Comparison of ENCODE assay signal across 10 cellular contexts in genomic region chr1:175725684-175726083, GRCh38. TPM values are rescaled to one million over a fixed set of nuclear protein-coding genes. Genes with fewer than 3 reads are reported as not detected.
A peak's percentile ranks its signal among the peaks of the same experiment; 100 is the strongest.
DNase-seq lines count a peak whose midpoint lies in the region; ATAC-seq, FAIRE-seq and TF ChIP-seq lines count a peak whose summit lies in the region.
"Had no signal": no experiment of that assay in that cellular context is flagged by ENCODE, and none has a peak within 500 bp of the region (broad histone marks: within the 10 kb centered on the region; RNA-seq: fewer than 3 reads in every experiment).

No MANE protein-coding gene starts in this region.

- H3K4me3 Mint-ChIP-seq in stimulated activated naive B cell treated with anti-CD40 and anti-IgM and Interleukin-4, amounts not matched to agents 10 μg/mL and 1 μg/mL and 100 μg/mL, for 72 hours = no peak overlapping the region

- in situ Hi-C loops in GM12878 (cut with MboI) = no loop called here

- H2AFZ ChIP-seq in GM12878 (ENCODE audit: control insufficient read depth, low read depth, low read length) = no peak overlapping the region

- peaks cover 16 to 40% of the 10 kb centered on the region in 2 donors for H3K27me3 Mint-ChIP-seq in stimulated activated naive B cell treated with anti-CD40 and anti-IgM and Interleukin-4, amounts not matched to agents 10 μg/mL and 1 μg/mL and 100 μg/mL, for 72 hours

- peaks cover 4 to 6% of the 10 kb centered on the region in 2 donors for H3K9me3 Mint-ChIP-seq in stimulated activated naive B cell treated with anti-CD40 and anti-IgM and Interleukin-4, amounts not matched to agents 10 μg/mL and 1 μg/mL and 100 μg/mL, for 72 hours

- TF ChIP-seq RAD21 in GM12878 (IDR thresholded peaks at IDR 0.05; ENCODE audit: insufficient read depth, low read depth, low read length) = no peak

- peak; percentile 65 for FAIRE-seq in GM12878 (lab: Jason Lieb, UNC)

- H3K27ac Mint-ChIP-seq in stimulated activated naive B cell treated with anti-CD40 and anti-IgM and Interleukin-4, amounts not matched to agents 10 μg/mL and 1 μg/mL and 100 μg/mL, for 72 hours = no peak overlapping the region
- H3K27ac Mint-ChIP-seq: activated naive CD4-positive, alpha-beta T cell treated with anti-CD3 and anti-CD28 coated beads, Interleukin-2, amount 50 U/mL, for 72 hours had no signal

- POLR2A ChIA-PET in GM10248 (lab: Yijun Ruan, JAX) = no interaction called here
- POLR2A ChIA-PET in GM12878 (lab: Charles Lee) = no interaction called here

- no peak overlapping the region for H3K4me2 ChIP-seq in GM12878 (ENCODE audit: control insufficient read depth, insufficient read depth)

- H3K27me3 ChIP-seq in GM12878 (replicated peaks in 1 of 2; ENCODE audit: control insufficient read depth in 2 of 2, insufficient read depth in 2 of 2, low read length in 1 of 2) (no peaks in the 10 kb centered on the region), left lung (peaks cover 0 to 8% of the 10 kb centered on the region in 2 donors)

- SMC1A ChIA-PET in GM12878 (lab: Charles Lee; ENCODE audit: uncharacterized antibody, unreplicated experiment) = no interaction called here

- H3K4me1 Mint-ChIP-seq in stimulated activated naive B cell treated with anti-CD40 and anti-IgM and Interleukin-4, amounts not matched to agents 10 μg/mL and 1 μg/mL and 100 μg/mL, for 72 hours = peaks cover 0 to 1% of the 10 kb centered on the region in 2 donors

- peaks cover 0 to 1% of the 10 kb centered on the region in 2 donors for H3K36me3 Mint-ChIP-seq in stimulated activated naive B cell treated with anti-CD40 and anti-IgM and Interleukin-4, amounts not matched to agents 10 μg/mL and 1 μg/mL and 100 μg/mL, for 72 hours
- H3K36me3 Mint-ChIP-seq: activated naive CD4-positive, alpha-beta T cell treated with anti-CD3 and anti-CD28 coated beads, Interleukin-2, amount 50 U/mL, for 72 hours had no signal

- no peaks in the 10 kb centered on the region for H4K20me1 ChIP-seq in GM12878 (ENCODE audit: control insufficient read depth, insufficient read depth)

- TF ChIP-seq EP300 in GM12878 (IDR thresholded peaks at IDR 0.05; ENCODE audit: borderline replicate concordance in 1 of 2, control insufficient read depth in 1 of 2, low read depth in 2 of 2, low read length in 2 of 2) = no peak

- DNase-seq in GM10248 (ENCODE audit: extremely low spot score) (peak; percentile 32), M059J (ENCODE audit: low read depth) (peak; percentile 27), GM12878 (ENCODE audit: low read depth, low spot score) (no peak), left lung (no peak), OCI-M2 (lab: John Stamatoyannopoulos, UW; ENCODE audit: unreplicated experiment) (no peak)
- DNase-seq in activated effector memory CD4-positive, alpha-beta T cell treated with anti-CD3 and anti-CD28 coated beads, Interleukin-2, amount 50 U/mL, for 16 hours = no peak
- DNase-seq in stimulated activated naive B cell treated with anti-CD40 and anti-IgM and Interleukin-4, amounts not matched to agents 10 μg/mL and 1 μg/mL and 100 μg/mL, for 72 hours = no peak
- DNase-seq: stimulated activated naive CD4-positive, alpha-beta T cell had no signal

- RAD21 ChIA-PET in GM12878 (lab: Charles Lee; ENCODE audit: unreplicated experiment) = no interaction called here

- WGBS in GM12878 (ENCODE audit: insufficient coverage, insufficient replicate concordance, low lambda C conversion rate, missing lambda C conversion rate) = 11% methylated on average over 4 of the region's 4 CpGs

- ATAC-seq in GM12878 (no peak), left lung (peak; percentile 37), HG03378 (IDR thresholded peaks at IDR 0.05; ENCODE audit: unreplicated experiment) (no peak)
- no peak for ATAC-seq in stimulated activated naive B cell treated with anti-CD40 and anti-IgM and Interleukin-4, amounts not matched to agents 10 μg/mL and 1 μg/mL and 100 μg/mL, for 72 hours (replicated peaks)
- ATAC-seq: activated naive CD4-positive, alpha-beta T cell treated with anti-CD3 and anti-CD28 coated beads, Interleukin-2, amount 50 U/mL, for 72 hours had no signal

- CTCF ChIA-PET in GM10248 (lab: Yijun Ruan, JAX) = no interaction called here
- CTCF ChIA-PET in GM12878 (lab: Yijun Ruan, JAX) = no interaction called here

- no peak overlapping the region for H3K9ac ChIP-seq in GM12878 (ENCODE audit: control insufficient read depth, insufficient read depth, low read length)

- H3K4me1 ChIP-seq in GM12878 (ENCODE audit: control insufficient read depth, insufficient read depth, low read length) = no peaks in the 10 kb centered on the region
- no peaks in the 10 kb centered on the region for H3K4me1 ChIP-seq in left lung

- BruUV-seq in GM12878 (replicated peaks; lab: Mats Ljungman, UMichigan) = no TSS peak

- no peaks in the 10 kb centered on the region for H3K79me2 ChIP-seq in GM12878 (ENCODE audit: control insufficient read depth, insufficient read depth, low read length)

- H3K27ac ChIP-seq in GM12878 (ENCODE audit: control insufficient read depth, insufficient read depth) = no peak overlapping the region
- no peak overlapping the region for H3K27ac ChIP-seq in left lung

- H3K9me3 ChIP-seq in GM12878 (replicated peaks; ENCODE audit: control insufficient read depth, insufficient read depth, low read length) (no peaks in the 10 kb centered on the region), left lung (no peaks in the 10 kb centered on the region)

- intact Hi-C loops in GM12878 (cut with micrococcal nuclease; ENCODE audit: unreplicated experiment) (no loop called here), left lung (cut with DNase I) (no loop called here)

- TF ChIP-seq POLR2A in GM12878 (IDR thresholded peaks at IDR 0.05; ENCODE audit: low read depth, low read length) = no peak

- H3K4me3 ChIP-seq in GM12878 = no peak overlapping the region
- H3K4me3 ChIP-seq in left lung = no peak overlapping the region

- TF ChIP-seq CTCF in GM10248 (IDR thresholded peaks at IDR 0.05; ENCODE audit: control extremely low read depth, extremely low read depth, low read depth, missing control alignments) = no peak
- TF ChIP-seq CTCF in GM12878 (IDR thresholded peaks at IDR 0.05 in 2 of 3, conservative IDR thresholded peaks at IDR 0.05 in 1 of 3; ENCODE audit: control insufficient read depth in 2 of 3, extremely low read depth in 1 of 3, insufficient read depth in 1 of 3, low read depth in 3 of 3, low read length in 3 of 3) = no peak
- TF ChIP-seq CTCF in left lung (IDR thresholded peaks at IDR 0.05) = no peak

- H3K36me3 ChIP-seq in GM12878 (ENCODE audit: control insufficient read depth in 2 of 2, insufficient read depth in 2 of 2, low read length in 1 of 2) (no peaks in the 10 kb centered on the region), left lung (no peaks in the 10 kb centered on the region)

TF ChIP-seq in GM12878, 131 proteins besides CTCF, POLR2A, EP300 and RAD21 (continues in another document):
- no peak for TF ChIP-seq BACH1 (IDR thresholded peaks at IDR 0.05; ENCODE audit: borderline replicate concordance)
- TF ChIP-seq ZBTB40 (IDR thresholded peaks at IDR 0.05; ENCODE audit: borderline replicate concordance) = no peak
- TF ChIP-seq POLR2AphosphoS2 (IDR thresholded peaks at IDR 0.05; ENCODE audit: low read depth, low read length) = no peak

RNA-seq across cellular contexts. Expression of gene TNR, which starts 17.7 kb away (rescaled TPM):
- not detected in 2 replicates for total RNA-seq in M059J (2014; rRNA removed; shearing (Covaris generic))
- not detected in 2 replicates for total RNA-seq in GM12878 (2013; cell fraction: nucleolus; rRNA removed)
- total RNA-seq in GM12878 (2014; rRNA removed) (not detected in 2 replicates), GM12878 (2014; rRNA removed; fragmentation: Illumina TruSeq; extraction: Trizol) (under 0.01 TPM in 1 of 2 replicates, not detected in the other), GM12878 (2021) (0.05 TPM in 1 of 2 replicates, not detected in the other), left lung (1 to 10 TPM in 1 of 2 donors, under 1 TPM in 1; 0.08 to 1.3 TPM)
- not detected for polyA plus RNA-seq in GM12878 (2011; ENCODE audit: low read depth)
- polyA plus RNA-seq in GM12878 (2011; rRNA removed) (0.01 TPM in 1 of 2 replicates, not detected in the other), GM12878 (2014; fragmentation: Illumina TruSeq; extraction: Trizol) (under 0.01 TPM in 1 of 2 replicates, not detected in the other), GM12878 (2014; fragmentation: Nextera tagmentation; extraction: Ambion mirVana) (not detected), GM12878 (2014; rRNA removed) (0.03 TPM in 1 of 2 replicates, not detected in the other), GM12878 (2016; fragmentation: Nextera tagmentation; extraction: Ambion mirVana) (not detected)
- polyA plus RNA-seq in GM12878 (2011; cell fraction: cytosol; rRNA removed) = under 0.01 and 0.01 TPM in 2 replicates
- 0.01 and 0.10 TPM in 2 replicates for polyA plus RNA-seq in GM12878 (2011; cell fraction: nucleus; rRNA removed)
- not detected in 2 replicates for polyA plus RNA-seq in GM12878 (2012)
- not detected in 2 replicates for polyA minus RNA-seq in GM12878 (2011; rRNA and poly(A)+ RNA removed)
- not detected in 2 replicates for polyA minus RNA-seq in GM12878 (2011; cell fraction: cytosol; rRNA and poly(A)+ RNA removed)
- polyA minus RNA-seq in GM12878 (2011; cell fraction: nucleus; rRNA and poly(A)+ RNA removed) = not detected in 2 replicates
- total RNA-seq: activated naive CD4-positive, alpha-beta T cell treated with anti-CD3 and anti-CD28 coated beads, Interleukin-2, amount 50 U/mL, for 72 hours had no signal

Comparison
In these comparisons a context has a peak if more than half of its experiments do, and no peak if none do; other contexts are left out.
1. DNase-seq: peak in GM10248 (single experiment) and M059J (single experiment); none in GM12878 (single experiment), left lung (0 of 2), activated effector memory CD4-positive, alpha-beta T cell treated with anti-CD3 and anti-CD28 coated beads, Interleukin-2, amount 50 U/mL, for 16 hours (single experiment), stimulated activated naive B cell treated with anti-CD40 and anti-IgM and Interleukin-4, amounts not matched to agents 10 μg/mL and 1 μg/mL and 100 μg/mL, for 72 hours (single experiment) and OCI-M2 (single experiment).